ENCODE assay signal across 8 cellular contexts in the genomic region with DNA sequence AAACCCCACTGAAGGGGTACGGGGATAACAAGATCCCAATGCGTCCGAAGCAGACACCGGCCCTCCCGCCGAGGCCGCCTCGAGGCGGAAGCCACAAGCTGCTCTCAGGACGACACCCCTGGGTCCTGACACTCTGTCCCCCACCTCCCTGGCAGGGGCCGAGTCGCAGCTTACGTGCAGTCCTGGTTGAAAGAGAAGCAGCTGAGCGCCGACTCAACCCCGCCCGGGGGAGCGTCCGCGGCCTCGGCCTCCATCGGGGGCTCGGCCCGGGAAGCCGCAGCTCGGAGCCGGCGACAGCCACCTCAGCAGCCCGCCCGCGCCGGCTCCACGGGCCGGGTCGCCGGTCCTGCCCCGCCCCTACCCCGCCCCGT. TPM values are rescaled to one million over a fixed set of nuclear protein-coding genes. Genes with fewer than 3 reads are reported as not detected.
DNase-seq lines count a peak whose midpoint lies in the region; ATAC-seq, FAIRE-seq and TF ChIP-seq lines count a peak whose summit lies in the region.

WIPI1 (minus strand) TSS at position 329 of the 371 bp plus-strand sequence; CDS start at position 254, 75 bp downstream.

- no peaks in the 10 kb centered on the region for H3K9me1 ChIP-seq in IMR-90 (ENCODE audit: insufficient read depth, low read length)

- H2BK15ac ChIP-seq in IMR-90 (ENCODE audit: low read depth, low read length) = peak within 1 kb of the TSS; percentile 21; the same call in 1 of the 3 replicates

- H4K20me1 ChIP-seq in IMR-90 (ENCODE audit: insufficient read depth, low read length) = peaks cover 29% of the 10 kb centered on the region; the same call in 1 of the 2 replicates

- H3K4me3 Mint-ChIP-seq in stimulated activated naive CD8-positive, alpha-beta T cell treated with anti-CD3 and anti-CD28 coated beads, Interleukin-15, amount 100 ng/mL, for 72 hours = peak within 1 kb of the TSS; percentile 96 to 97

- peak within 1 kb of the TSS; percentile 95 for H2AK9ac ChIP-seq in IMR-90 (replicated peaks; ENCODE audit: low read depth, low read length, poor library complexity)

- peak within 1 kb of the TSS; percentile 81; the same call in 1 of the 2 replicates for H3K23ac ChIP-seq in IMR-90 (ENCODE audit: low read depth, low read length)

- H2AFZ ChIP-seq in IMR-90 (replicated peaks; ENCODE audit: low read length, poor library complexity) = peak within 1 kb of the TSS; percentile 89

- peak within 1 kb of the TSS; percentile 38; the same call in 1 of the 2 replicates for H2BK120ac ChIP-seq in IMR-90 (ENCODE audit: low read depth, low read length)

- TF ChIP-seq RAD21 in IMR-90 (IDR thresholded peaks at IDR 0.05; ENCODE audit: low read length) = no peak

- POLR2A ChIA-PET in IMR-90 (lab: Charles Lee; ENCODE audit: unreplicated experiment) = interaction anchor here (0.6 to 0.7 kb wide), 3 partner anchors 301 to 459 kb away, joined by 3 to 7 read pairs (median 3); no protein-coding TSS in a partner anchor

- peak within 1 kb of the TSS; percentile 90 to 98 for H3K27ac Mint-ChIP-seq in stimulated activated naive CD8-positive, alpha-beta T cell treated with anti-CD3 and anti-CD28 coated beads, Interleukin-15, amount 100 ng/mL, for 72 hours

- peak within 1 kb of the TSS; percentile 61 to 84; a peak in 3 of 4 replicates for H4K8ac ChIP-seq in IMR-90 (ENCODE audit: low read depth in 2 of 2, low read length in 2 of 2)

- peak within 1 kb of the TSS; percentile 55 for H4K5ac ChIP-seq in IMR-90 (ENCODE audit: low read depth, low read length)

- peak within 1 kb of the TSS; percentile 86 for H3K27ac ChIP-seq in IMR-90 (ENCODE audit: insufficient read depth, low read length)

- peaks cover 6 to 39% of the 10 kb centered on the region in 2 experiments; a peak in 2 of 4 replicates for H3K79me1 ChIP-seq in IMR-90 (ENCODE audit: low read depth in 1 of 2, low read length in 2 of 2)

- H4K91ac ChIP-seq in IMR-90 (ENCODE audit: insufficient read depth, low read depth, low read length) = peak within 1 kb of the TSS; percentile 68

- peaks cover 7% of the 10 kb centered on the region for H3K27me3 Mint-ChIP-seq in stimulated activated naive CD8-positive, alpha-beta T cell treated with anti-CD3 and anti-CD28 coated beads, Interleukin-15, amount 100 ng/mL, for 72 hours

- TF ChIP-seq CTCF in IMR-90 (conservative IDR thresholded peaks at IDR 0.05; ENCODE audit: low read depth, low read length) (no peak), astrocyte of the spinal cord (IDR thresholded peaks at IDR 0.05; ENCODE audit: low read depth, low read length) (no peak), kidney epithelial cell (IDR thresholded peaks at IDR 0.05; ENCODE audit: insufficient read depth, low read length, poor library complexity, severe bottlenecking) (no peak)

- peak within 1 kb of the TSS; percentile 83 for H3K9ac ChIP-seq in IMR-90 (ENCODE audit: low read depth, low read length)

- no peaks in the 10 kb centered on the region for H3K9me3 ChIP-seq in IMR-90 (ENCODE audit: control insufficient read depth, insufficient read depth, low read length)

- TF ChIP-seq POLR2A in GM12891 (IDR thresholded peaks at IDR 0.05; ENCODE audit: low read depth, low read length) (no peak), IMR-90 (IDR thresholded peaks at IDR 0.05; ENCODE audit: low read depth, low read length) (peak; percentile 79)

- no peaks in the 10 kb centered on the region for H3K9me3 Mint-ChIP-seq in stimulated activated naive CD8-positive, alpha-beta T cell treated with anti-CD3 and anti-CD28 coated beads, Interleukin-15, amount 100 ng/mL, for 72 hours

- H3K36me3 ChIP-seq in IMR-90 (ENCODE audit: control insufficient read depth, insufficient read depth, low read length) = peaks cover under 1% of the 10 kb centered on the region; the same call in 1 of the 2 replicates
- H3K36me3 ChIP-seq in kidney epithelial cell (ENCODE audit: control insufficient read depth, insufficient read depth, low read length) = no peaks in the 10 kb centered on the region

- peak within 1 kb of the TSS; percentile 88 for H3K4me3 ChIP-seq in IMR-90 (ENCODE audit: insufficient read depth, low read depth, low read length)
- peak within 1 kb of the TSS; percentile 90 for H3K4me3 ChIP-seq in astrocyte of the spinal cord (ENCODE audit: low read depth, low read length)
- H3K4me3 ChIP-seq in kidney epithelial cell (ENCODE audit: low read depth, low read length) = peak within 1 kb of the TSS; percentile 96

- H3K18ac ChIP-seq in IMR-90 (ENCODE audit: low read depth, low read length) = peak within 1 kb of the TSS; percentile 62

- H3K4me2 ChIP-seq in IMR-90 (ENCODE audit: low read depth, low read length) = peak within 1 kb of the TSS; percentile 93

- H3K4me1 Mint-ChIP-seq in stimulated activated naive CD8-positive, alpha-beta T cell treated with anti-CD3 and anti-CD28 coated beads, Interleukin-15, amount 100 ng/mL, for 72 hours = peaks cover 59% of the 10 kb centered on the region

- DNase-seq in GM12891 (ENCODE audit: insufficient read length, low spot score) (no peak), IMR-90 (no peak), astrocyte of the spinal cord (ENCODE audit: low read depth, low spot score) (no peak), kidney epithelial cell (ENCODE audit: low read depth) (no peak), HuH-7.5 (ENCODE audit: low spot score) (no peak)
- DNase-seq in stimulated activated naive CD8-positive, alpha-beta T cell treated with anti-CD3 and anti-CD28 coated beads, Interleukin-15, amount 100 ng/mL, for 72 hours = no peak
- DNase-seq in stimulated activated CD4-positive, alpha-beta T cell treated with anti-CD3 and anti-CD28 coated beads, Interleukin-4, amount 100 ng/mL, for 24 hours = no peak

- H3K14ac ChIP-seq in IMR-90 (replicated peaks; ENCODE audit: low read depth, low read length) = peak within 1 kb of the TSS; percentile 72

- peak; percentile 27 for ATAC-seq in GM21529 (IDR thresholded peaks at IDR 0.05; ENCODE audit: unreplicated experiment)
- ATAC-seq in IMR-90 (ENCODE audit: low read depth) = peak; percentile 7
- peak; percentile 51 for ATAC-seq in stimulated activated naive CD8-positive, alpha-beta T cell treated with anti-CD3 and anti-CD28 coated beads, Interleukin-15, amount 100 ng/mL, for 72 hours

- H3K4me1 ChIP-seq in IMR-90 (ENCODE audit: control insufficient read depth, insufficient read depth, low read length) = peaks cover 2% of the 10 kb centered on the region; the same call in 1 of the 2 replicates

- H3K27me3 ChIP-seq in IMR-90 (ENCODE audit: control insufficient read depth, insufficient read depth, low read length) (peaks cover 2% of the 10 kb centered on the region; the same call in 1 of the 2 replicates), kidney epithelial cell (ENCODE audit: control insufficient read depth, insufficient read depth, low read length) (no peaks in the 10 kb centered on the region)

- BruUV-seq in IMR-90 (replicated peaks; lab: Mats Ljungman, UMichigan) = no TSS peak

- peak; percentile 41 for FAIRE-seq in GM12891 (lab: Jason Lieb, UNC)

- no peak within 1 kb of the TSS for H2BK20ac ChIP-seq in IMR-90 (ENCODE audit: low read depth, low read length)

- in situ Hi-C loops in IMR-90 (cut with MboI; ENCODE audit: low sequenced_read_pairs) = loop anchor here (25.0 kb wide), 1 partner anchor 495 kb away; no protein-coding TSS in a partner anchor
- in situ Hi-C loops in astrocyte of the spinal cord (cut with HindIII; ENCODE audit: low sequenced_read_pairs) = no loop called here

- peak within 1 kb of the TSS; percentile 89 for H2AK5ac ChIP-seq in IMR-90 (ENCODE audit: low read depth, low read length)

- peak within 1 kb of the TSS; percentile 83 for H3K56ac ChIP-seq in IMR-90 (ENCODE audit: extremely low read depth, insufficient read depth, low read length)

- dilution Hi-C loops in IMR-90 (cut with HindIII; ENCODE audit: low sequenced_read_pairs, unreplicated experiment) = no loop called here

- intact Hi-C loops in IMR-90 (cut with micrococcal nuclease) = loop anchor here (1.0 to 5.0 kb wide), 2 partner anchors 75 to 194 kb away; no protein-coding TSS in a partner anchor

- CTCF ChIA-PET in IMR-90 (lab: Yijun Ruan, JAX) = interaction anchor here (2.5 kb wide), 1 partner anchor 58 kb away, joined by 15 read pairs; no protein-coding TSS in a partner anchor

- 0% methylated on average over 5 of the region's 39 CpGs; no CpG with 5 or more reads in 1 of the 2 experiments for WGBS in IMR-90 (ENCODE audit: extremely low coverage in 2 of 2, insufficient read length in 1 of 2), 2 experiments

- H2BK5ac ChIP-seq in IMR-90 (ENCODE audit: low read depth, low read length, poor library complexity, severe bottlenecking) = peak within 1 kb of the TSS; percentile 83

- H3K4ac ChIP-seq in IMR-90 (ENCODE audit: low read depth, low read length) = peak within 1 kb of the TSS; percentile 90

TF ChIP-seq in GM12891, 5 proteins besides CTCF, POLR2A, EP300 and RAD21:
- TF ChIP-seq TAF1 (IDR thresholded peaks at IDR 0.05; ENCODE audit: low read depth, low read length) = no peak
- no peak for TF ChIP-seq PAX5 (IDR thresholded peaks at IDR 0.05; ENCODE audit: insufficient read depth, low read length, severe bottlenecking)
- TF ChIP-seq SPI1 (IDR thresholded peaks at IDR 0.05; ENCODE audit: low read depth, low read length) = no peak
- TF ChIP-seq POU2F2 (IDR thresholded peaks at IDR 0.05; ENCODE audit: low read depth, low read length) = no peak
- no peak for TF ChIP-seq POLR2AphosphoS5 (IDR thresholded peaks at IDR 0.05; ENCODE audit: low read depth, low read length)

TF ChIP-seq in IMR-90, 13 proteins besides CTCF, POLR2A, EP300 and RAD21:
- TF ChIP-seq FOS (IDR thresholded peaks at IDR 0.05; ENCODE audit: low read depth, low read length) = no peak
- TF ChIP-seq CHD1 (IDR thresholded peaks at IDR 0.05; ENCODE audit: low read depth, low read length) = peak; percentile 32; the same call in 1 of the 2 replicates
- TF ChIP-seq, protein P1, sequence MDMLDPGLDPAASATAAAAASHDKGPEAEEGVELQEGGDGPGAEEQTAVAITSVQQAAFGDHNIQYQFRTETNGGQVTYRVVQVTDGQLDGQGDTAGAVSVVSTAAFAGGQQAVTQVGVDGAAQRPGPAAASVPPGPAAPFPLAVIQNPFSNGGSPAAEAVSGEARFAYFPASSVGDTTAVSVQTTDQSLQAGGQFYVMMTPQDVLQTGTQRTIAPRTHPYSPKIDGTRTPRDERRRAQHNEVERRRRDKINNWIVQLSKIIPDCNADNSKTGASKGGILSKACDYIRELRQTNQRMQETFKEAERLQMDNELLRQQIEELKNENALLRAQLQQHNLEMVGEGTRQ (IDR thresholded peaks at IDR 0.05; ENCODE audit: low read depth, low read length) = no peak

RNA-seq across cellular contexts. Expression of gene WIPI1, which starts in this region (rescaled TPM):
- 12.2 TPM for polyA plus RNA-seq in GM12891 (2012; ENCODE audit: low read depth, missing spikeins)
- total RNA-seq in IMR-90 (2012; rRNA removed) = 74.2 and 129 TPM in 2 replicates
- polyA plus RNA-seq in IMR-90 (2012; rRNA removed) = 69.4 and 78.6 TPM in 2 replicates
- 45.3 and 55.4 TPM in 2 replicates for polyA plus RNA-seq in IMR-90 (2012; cell fraction: cytosol; rRNA removed)
- 42.7 and 88.2 TPM in 2 replicates for polyA plus RNA-seq in IMR-90 (2012; cell fraction: nucleus; rRNA removed; ENCODE audit: low replicate concordance)
- total RNA-seq in kidney epithelial cell = 49.9 and 90.6 TPM in 2 replicates
